ENCODE assay signal across 18 cellular contexts in the genomic region with DNA sequence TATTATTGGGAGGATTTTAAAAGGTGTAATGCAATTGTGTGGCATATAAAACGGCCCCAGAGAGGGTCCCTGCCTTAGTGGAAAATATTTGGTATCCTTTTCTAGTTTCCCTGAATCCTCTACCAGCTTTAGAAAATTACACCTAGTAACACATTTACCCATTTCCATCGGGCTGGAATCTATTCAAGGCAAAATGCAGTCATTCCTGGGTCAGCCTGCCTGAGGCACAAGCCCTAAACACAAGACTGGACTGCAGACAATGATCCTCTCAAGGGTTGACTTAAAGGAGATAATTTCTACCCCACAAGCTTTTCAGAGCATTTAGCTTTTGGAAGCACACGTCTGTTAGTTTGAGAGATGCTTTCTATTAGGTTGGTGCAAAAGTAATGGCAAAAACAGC.
DNase-seq lines count a peak whose midpoint lies in the region.
"Had no signal": no experiment of that assay in that cellular context is flagged by ENCODE, and none has a peak within 500 bp of the region (broad histone marks: within the 10 kb centered on the region; RNA-seq: fewer than 3 reads in every experiment).

No MANE protein-coding gene starts in this region.

- H4K8ac ChIP-seq in mesenchymal stem cell (ENCODE audit: low read length): no peak overlapping the region

- in situ Hi-C loops in ACHN (cut with HindIII; ENCODE audit: low pct_ligation_motif_present, low pct_unique_long_range_greater_than_20kb, low sequenced_read_pairs): no loop called here

- H2BK12ac ChIP-seq in mesenchymal stem cell (ENCODE audit: low read length in 2 of 2): no peak overlapping the region

- no peak overlapping the region for H3K18ac ChIP-seq in mesenchymal stem cell (ENCODE audit: low read depth in 1 of 2, low read length in 2 of 2)

- no peak overlapping the region for H2BK5ac ChIP-seq in mesenchymal stem cell (ENCODE audit: low read depth, low read length, poor library complexity, severe bottlenecking)

- peak overlapping the region; percentile 13 for H3K27ac ChIP-seq in mesenchymal stem cell (ENCODE audit: low read length, poor library complexity, severe bottlenecking)
- H3K27ac ChIP-seq: 22Rv1; BLaER1 treated with 17β-estradiol and CSF1 and Interleukin-3, amounts not matched to agents 10 nM and 100 nM had no signal

- H3K9ac ChIP-seq in mesenchymal stem cell (ENCODE audit: low read length): no peak overlapping the region
- H3K9ac ChIP-seq: BLaER1 treated with 17β-estradiol and CSF1 and Interleukin-3, amounts not matched to agents 10 nM and 100 nM had no signal

- H3K36me3 ChIP-seq in mesenchymal stem cell (ENCODE audit: control insufficient read depth in 1 of 2, insufficient read depth in 2 of 2, low read depth in 1 of 2, low read length in 2 of 2): no peaks in the 10 kb centered on the region
- H3K36me3 ChIP-seq: BE2C; BLaER1 treated with 17β-estradiol and CSF1 and Interleukin-3, amounts not matched to agents 10 nM and 100 nM had no signal

- no peak overlapping the region for H2AFZ ChIP-seq in mesenchymal stem cell (ENCODE audit: low read depth, low read length)

- H3K23ac ChIP-seq in mesenchymal stem cell (ENCODE audit: low read length in 2 of 2): no peak overlapping the region

- H3K27me3 ChIP-seq in mesenchymal stem cell (ENCODE audit: control insufficient read depth in 1 of 2, insufficient read depth in 1 of 2, low read length in 2 of 2): no peaks in the 10 kb centered on the region
- H3K27me3 ChIP-seq: BE2C; BLaER1 treated with 17β-estradiol and CSF1 and Interleukin-3, amounts not matched to agents 10 nM and 100 nM had no signal

- no peak overlapping the region for H3K4ac ChIP-seq in mesenchymal stem cell (ENCODE audit: low read depth in 1 of 2, low read length in 2 of 2)

- 59% methylated on average over 2 of the region's 3 CpGs for WGBS in mesenchymal stem cell

- H3K4me3 ChIP-seq in mesenchymal stem cell (ENCODE audit: insufficient read depth in 1 of 2, low read depth in 1 of 2, low read length in 2 of 2): no peak overlapping the region
- H3K4me3 ChIP-seq: BLaER1 treated with 17β-estradiol and CSF1 and Interleukin-3, amounts not matched to agents 10 nM and 100 nM had no signal

- peaks cover 10% of the 10 kb centered on the region for H3K4me1 ChIP-seq in mesenchymal stem cell (ENCODE audit: control insufficient read depth, insufficient read depth, low read depth, low read length)
- H3K4me1 ChIP-seq: BE2C had no signal

- H4K91ac ChIP-seq in mesenchymal stem cell (ENCODE audit: low read length): no peak overlapping the region

- DNase-seq in ACHN (peak; percentile 12), islet precursor cell (peak; percentile 54), mesenchymal stem cell (no peak), UCSD-AML1 (lab: John Stamatoyannopoulos, UW; ENCODE audit: unreplicated experiment) (no peak), NCI-H1105 (lab: John Stamatoyannopoulos, UW) (no peak), NCI-H2227 treated with DMSO at 0.1 percent for 48 hours (lab: John Stamatoyannopoulos, UW) (no peak)
- DNase-seq: AML-193; BE2C; CD4-positive, alpha-beta T cell; CD8-positive, alpha-beta memory T cell; DMS 273 treated with DMSO at 0.1 percent for 48 hours; DMS53; DMS79 treated with DMSO at 0.1 percent for 48 hours; GF-D8; H7; HCEC 1CT had no signal

- peak overlapping the region; percentile 14 for H2AK5ac ChIP-seq in mesenchymal stem cell (ENCODE audit: low read length, severe bottlenecking)

- no peaks in the 10 kb centered on the region for H3K79me1 ChIP-seq in mesenchymal stem cell (replicated peaks; ENCODE audit: low read length, poor library complexity, severe bottlenecking)

- H2BK120ac ChIP-seq in mesenchymal stem cell (ENCODE audit: low read depth, low read length): no peak overlapping the region

- no peak overlapping the region for H2BK15ac ChIP-seq in mesenchymal stem cell (ENCODE audit: low read depth, poor library complexity, severe bottlenecking)

- no peak overlapping the region for H3K4me2 ChIP-seq in mesenchymal stem cell (ENCODE audit: low read length, poor library complexity, severe bottlenecking)
- H3K4me2 ChIP-seq: BLaER1 treated with 17β-estradiol and CSF1 and Interleukin-3, amounts not matched to agents 10 nM and 100 nM had no signal

- no peaks in the 10 kb centered on the region for H3K9me3 ChIP-seq in mesenchymal stem cell (ENCODE audit: control insufficient read depth, low read length)
- H3K9me3 ChIP-seq: BE2C; BLaER1 treated with 17β-estradiol and CSF1 and Interleukin-3, amounts not matched to agents 10 nM and 100 nM had no signal

- no peak overlapping the region for H3K14ac ChIP-seq in mesenchymal stem cell (ENCODE audit: low read length in 2 of 2)

Comparison
In these comparisons a context has a peak if more than half of its experiments do, and no peak if none do; other contexts are left out.
1. DNase-seq: peak in ACHN (single experiment) and islet precursor cell (single experiment); none in mesenchymal stem cell (single experiment), UCSD-AML1 (single experiment), NCI-H1105 (single experiment) and NCI-H2227 treated with DMSO at 0.1 percent for 48 hours (single experiment).